1 cellular context compared by ENCODE assay signal in the genomic region with DNA sequence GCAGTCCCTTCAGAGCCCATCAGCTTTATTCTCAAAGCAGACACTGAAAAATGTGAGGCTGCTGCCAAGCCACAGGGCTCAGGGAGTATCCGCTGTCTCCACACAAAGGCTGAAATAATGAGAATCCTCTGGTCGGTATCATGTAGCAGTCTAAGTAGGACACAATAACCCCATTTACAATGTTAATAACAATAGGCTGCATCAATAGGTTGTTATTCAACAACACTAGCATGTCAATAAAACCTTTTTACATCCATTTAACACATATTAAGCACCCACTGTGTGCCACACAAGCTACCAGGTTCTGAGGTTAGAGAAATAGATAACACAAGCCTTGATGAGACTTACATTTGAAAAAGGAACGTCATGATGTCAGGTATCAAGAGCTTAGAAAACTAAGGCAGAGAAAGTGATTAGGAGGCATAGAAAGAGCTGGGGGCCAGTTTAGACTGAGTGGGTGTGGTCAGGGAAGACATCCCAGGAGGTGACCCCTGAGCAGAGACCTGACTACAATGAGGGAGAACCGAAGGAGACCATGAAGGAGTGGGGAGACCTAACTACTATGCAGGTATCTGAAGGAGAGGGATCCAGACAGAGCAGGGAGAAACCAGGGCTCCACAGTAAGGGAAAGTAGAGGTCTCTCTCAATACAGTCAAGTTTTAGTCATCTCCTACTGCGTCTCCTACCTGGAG.
TF ChIP-seq lines count a peak whose summit lies in the region.

No MANE protein-coding gene starts in this region.

TF ChIP-seq in neural cell, 6 proteins besides CTCF, POLR2A, EP300 and RAD21:
- TF ChIP-seq, protein P1, sequence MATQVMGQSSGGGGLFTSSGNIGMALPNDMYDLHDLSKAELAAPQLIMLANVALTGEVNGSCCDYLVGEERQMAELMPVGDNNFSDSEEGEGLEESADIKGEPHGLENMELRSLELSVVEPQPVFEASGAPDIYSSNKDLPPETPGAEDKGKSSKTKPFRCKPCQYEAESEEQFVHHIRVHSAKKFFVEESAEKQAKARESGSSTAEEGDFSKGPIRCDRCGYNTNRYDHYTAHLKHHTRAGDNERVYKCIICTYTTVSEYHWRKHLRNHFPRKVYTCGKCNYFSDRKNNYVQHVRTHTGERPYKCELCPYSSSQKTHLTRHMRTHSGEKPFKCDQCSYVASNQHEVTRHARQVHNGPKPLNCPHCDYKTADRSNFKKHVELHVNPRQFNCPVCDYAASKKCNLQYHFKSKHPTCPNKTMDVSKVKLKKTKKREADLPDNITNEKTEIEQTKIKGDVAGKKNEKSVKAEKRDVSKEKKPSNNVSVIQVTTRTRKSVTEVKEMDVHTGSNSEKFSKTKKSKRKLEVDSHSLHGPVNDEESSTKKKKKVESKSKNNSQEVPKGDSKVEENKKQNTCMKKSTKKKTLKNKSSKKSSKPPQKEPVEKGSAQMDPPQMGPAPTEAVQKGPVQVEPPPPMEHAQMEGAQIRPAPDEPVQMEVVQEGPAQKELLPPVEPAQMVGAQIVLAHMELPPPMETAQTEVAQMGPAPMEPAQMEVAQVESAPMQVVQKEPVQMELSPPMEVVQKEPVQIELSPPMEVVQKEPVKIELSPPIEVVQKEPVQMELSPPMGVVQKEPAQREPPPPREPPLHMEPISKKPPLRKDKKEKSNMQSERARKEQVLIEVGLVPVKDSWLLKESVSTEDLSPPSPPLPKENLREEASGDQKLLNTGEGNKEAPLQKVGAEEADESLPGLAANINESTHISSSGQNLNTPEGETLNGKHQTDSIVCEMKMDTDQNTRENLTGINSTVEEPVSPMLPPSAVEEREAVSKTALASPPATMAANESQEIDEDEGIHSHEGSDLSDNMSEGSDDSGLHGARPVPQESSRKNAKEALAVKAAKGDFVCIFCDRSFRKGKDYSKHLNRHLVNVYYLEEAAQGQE (IDR thresholded peaks at IDR 0.05; ENCODE audit: borderline replicate concordance): peak; percentile 20
- TF ChIP-seq MXI1 (conservative IDR thresholded peaks at IDR 0.05; ENCODE audit: poor library complexity, severe bottlenecking) (no peak), EZH2 (IDR thresholded peaks at IDR 0.05; ENCODE audit: borderline replicate concordance, insufficient read depth, low read length, poor library complexity, severe bottlenecking) (no peak), SMC3 (conservative IDR thresholded peaks at IDR 0.05; ENCODE audit: poor library complexity) (no peak)
TF ChIP-seq in neural cell: peak in this region for 1.
